14 cellular contexts compared by ENCODE assay signal in the genomic region with DNA sequence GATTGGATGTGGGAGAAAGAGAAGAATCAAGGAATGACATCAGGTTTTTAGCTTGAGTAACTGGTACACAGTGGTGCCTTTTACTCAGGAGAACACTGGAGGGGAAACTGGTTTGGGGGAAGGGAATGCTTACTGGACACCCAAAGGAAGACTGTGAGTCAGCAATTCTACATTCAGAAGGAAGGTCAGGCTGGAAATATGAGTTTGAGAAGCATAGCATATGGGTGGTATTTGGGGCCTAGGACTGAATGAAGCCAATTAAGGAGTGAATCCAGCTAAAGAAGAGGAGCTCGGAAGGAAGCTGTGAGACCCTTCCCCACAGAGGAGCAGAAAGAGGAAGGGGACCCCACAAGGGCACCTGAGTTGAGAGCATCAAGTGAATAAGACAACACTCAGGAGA. TPM values are rescaled to one million over a fixed set of nuclear protein-coding genes. Genes with fewer than 3 reads are reported as not detected.
DNase-seq lines count a peak whose midpoint lies in the region; TF ChIP-seq lines count a peak whose summit lies in the region.
"Had no signal": no experiment of that assay in that cellular context is flagged by ENCODE, and none has a peak within 500 bp of the region (broad histone marks: within the 10 kb centered on the region; RNA-seq: fewer than 3 reads in every experiment).

No MANE protein-coding gene starts in this region.

- H3K9me3 Mint-ChIP-seq in neural crest cell (no peaks in the 10 kb centered on the region), progenitor cell of endocrine pancreas (ENCODE audit: low read depth) (no peaks in the 10 kb centered on the region)
- H3K9me3 Mint-ChIP-seq in activated CD4-positive, alpha-beta memory T cell treated with anti-CD3 and anti-CD28 coated beads, Interleukin-2, amount 10 ng/mL, durations not matched to agents 7 days and 5 days = no peaks in the 10 kb centered on the region
- H3K9me3 Mint-ChIP-seq: IgD-negative memory B cell, natural killer cell had no signal

- H3K27me3 Mint-ChIP-seq in neural crest cell (ENCODE audit: low read depth) = no peaks in the 10 kb centered on the region
- H3K27me3 Mint-ChIP-seq in activated CD4-positive, alpha-beta memory T cell treated with anti-CD3 and anti-CD28 coated beads, Interleukin-2, amount 10 ng/mL, durations not matched to agents 7 days and 5 days = no peaks in the 10 kb centered on the region
- peaks cover 9% of the 10 kb centered on the region for H3K27me3 Mint-ChIP-seq in progenitor cell of endocrine pancreas
- H3K27me3 Mint-ChIP-seq: IgD-negative memory B cell, T-helper 17 cell had no signal

- no peak overlapping the region for H3K4me3 ChIP-seq in choroid plexus epithelial cell (ENCODE audit: low read depth, low read length)
- H3K4me3 ChIP-seq: BLaER1 treated with 17β-estradiol and CSF1 and Interleukin-3, amounts not matched to agents 10 nM and 100 nM; colonic mucosa had no signal

- TF ChIP-seq CTCF in choroid plexus epithelial cell (conservative IDR thresholded peaks at IDR 0.05; ENCODE audit: low read depth, low read length) = no peak
- TF ChIP-seq CTCF in neural crest cell (conservative IDR thresholded peaks at IDR 0.05) = no peak
- no peak for TF ChIP-seq CTCF in progenitor cell of endocrine pancreas (IDR thresholded peaks at IDR 0.05; ENCODE audit: unreplicated experiment)

- no peak overlapping the region for H3K4me3 Mint-ChIP-seq in neural crest cell
- no peak overlapping the region for H3K4me3 Mint-ChIP-seq in activated CD4-positive, alpha-beta memory T cell treated with anti-CD3 and anti-CD28 coated beads, Interleukin-2, amount 10 ng/mL, durations not matched to agents 7 days and 5 days
- no peak overlapping the region for H3K4me3 Mint-ChIP-seq in progenitor cell of endocrine pancreas (ENCODE audit: low read depth)
- H3K4me3 Mint-ChIP-seq: natural killer cell, T-helper 17 cell had no signal

- H3K4me1 Mint-ChIP-seq in neural crest cell = peaks cover 41% of the 10 kb centered on the region
- peaks cover 13% of the 10 kb centered on the region for H3K4me1 Mint-ChIP-seq in activated CD4-positive, alpha-beta memory T cell treated with anti-CD3 and anti-CD28 coated beads, Interleukin-2, amount 10 ng/mL, durations not matched to agents 7 days and 5 days
- peaks cover 3% of the 10 kb centered on the region for H3K4me1 Mint-ChIP-seq in progenitor cell of endocrine pancreas (ENCODE audit: low read depth)

- DNase-seq in AG08396 (ENCODE audit: low spot score) (peak; percentile 36), LHCN-M2 (ENCODE audit: low read depth) (peak; percentile 55), choroid plexus epithelial cell (ENCODE audit: low read depth) (peak; percentile 74), neural crest cell (ENCODE audit: low read depth, low spot score) (no peak), globus pallidus (ENCODE audit: low spot score) (no peak), medulla oblongata (ENCODE audit: extremely low spot score) (no peak), progenitor cell of endocrine pancreas (ENCODE audit: low spot score, unreplicated experiment) (no peak)
- DNase-seq in activated CD4-positive, alpha-beta memory T cell treated with anti-CD3 and anti-CD28 coated beads, Interleukin-2, amount 10 ng/mL, durations not matched to agents 7 days and 5 days = no peak
- DNase-seq: activated T-cell treated with anti-CD3 and anti-CD28 coated beads, Interleukin-2, amount 50 U/mL, for 1 hour; colonic mucosa; natural killer cell; T-helper 17 cell had no signal

- H3K36me3 Mint-ChIP-seq in neural crest cell (ENCODE audit: low read depth) = peaks cover 2% of the 10 kb centered on the region
- H3K36me3 Mint-ChIP-seq in activated CD4-positive, alpha-beta memory T cell treated with anti-CD3 and anti-CD28 coated beads, Interleukin-2, amount 10 ng/mL, durations not matched to agents 7 days and 5 days (ENCODE audit: low read depth) = no peaks in the 10 kb centered on the region
- H3K36me3 Mint-ChIP-seq in progenitor cell of endocrine pancreas (ENCODE audit: insufficient read depth) = no peaks in the 10 kb centered on the region
- H3K36me3 Mint-ChIP-seq: natural killer cell had no signal

- H3K27ac Mint-ChIP-seq in neural crest cell (ENCODE audit: unreplicated experiment) = peak overlapping the region; percentile 14
- H3K27ac Mint-ChIP-seq in activated CD4-positive, alpha-beta memory T cell treated with anti-CD3 and anti-CD28 coated beads, Interleukin-2, amount 10 ng/mL, durations not matched to agents 7 days and 5 days = no peak overlapping the region
- no peak overlapping the region for H3K27ac Mint-ChIP-seq in progenitor cell of endocrine pancreas

- CTCF ChIA-PET in activated CD4-positive, alpha-beta memory T cell treated with anti-CD3 and anti-CD28 coated beads, Interleukin-2, amount 10 ng/mL, durations not matched to agents 7 days and 5 days (lab: Charles Lee) = interaction anchor here (1.2 to 1.5 kb wide), 2 partner anchors 26 to 27 kb away, joined by 4 to 5 read pairs; no protein-coding TSS in a partner anchor

- POLR2A ChIA-PET in activated CD4-positive, alpha-beta memory T cell treated with anti-CD3 and anti-CD28 coated beads, Interleukin-2, amount 10 ng/mL, durations not matched to agents 7 days and 5 days (lab: Charles Lee) = interaction anchor here (1.1 kb wide), 1 partner anchor 16 kb away, joined by 3 read pairs; no protein-coding TSS in a partner anchor

RNA-seq across cellular contexts. Expression of gene DMAC2L, which starts 35.4 kb away (rescaled TPM):
- 5.0 and 5.8 TPM in 2 replicates for total RNA-seq in LHCN-M2 (2014; rRNA removed)
- 8.1 TPM for polyA plus RNA-seq in LHCN-M2 (2012)
- 18.8 and 19.1 TPM in 2 replicates for total RNA-seq in neural crest cell
- 10 to 100 TPM; 12.2 to 12.6 TPM for total RNA-seq in activated CD4-positive, alpha-beta memory T cell treated with anti-CD3 and anti-CD28 coated beads, Interleukin-2, amount 10 ng/mL, durations not matched to agents 7 days and 5 days
- total RNA-seq in progenitor cell of endocrine pancreas = 19.6 and 21.7 TPM in 2 replicates

RNA-seq across cellular contexts. Expression of gene L2HGDH, which starts 35.5 kb away (rescaled TPM):
- total RNA-seq in LHCN-M2 (2014; rRNA removed) (4.6 and 5.0 TPM in 2 replicates), neural crest cell (14.6 and 16.8 TPM in 2 replicates), progenitor cell of endocrine pancreas (13.1 and 14.4 TPM in 2 replicates)
- polyA plus RNA-seq in LHCN-M2 (2012) = 1.6 TPM
- total RNA-seq in activated CD4-positive, alpha-beta memory T cell treated with anti-CD3 and anti-CD28 coated beads, Interleukin-2, amount 10 ng/mL, durations not matched to agents 7 days and 5 days = 10 to 100 TPM in 1 of 2 experiments, 1 to 10 TPM in 1; 9.7 to 10.0 TPM

RNA-seq across cellular contexts. Expression of gene CDKL1, which starts 49.2 kb away (rescaled TPM):
- 2.1 and 3.0 TPM in 2 replicates for total RNA-seq in LHCN-M2 (2014; rRNA removed)
- polyA plus RNA-seq in LHCN-M2 (2012) = 2.2 TPM
- 6.1 and 8.3 TPM in 2 replicates for total RNA-seq in neural crest cell
- 1 to 10 TPM; 5.3 to 8.8 TPM for total RNA-seq in activated CD4-positive, alpha-beta memory T cell treated with anti-CD3 and anti-CD28 coated beads, Interleukin-2, amount 10 ng/mL, durations not matched to agents 7 days and 5 days
- 1.3 and 1.5 TPM in 2 replicates for total RNA-seq in progenitor cell of endocrine pancreas

Comparison
In these comparisons a context has a peak if more than half of its experiments do, and no peak if none do; other contexts are left out.
1. DNase-seq: peak in AG08396 (single experiment), LHCN-M2 (single experiment) and choroid plexus epithelial cell (single experiment); none in neural crest cell (single experiment), activated CD4-positive, alpha-beta memory T cell treated with anti-CD3 and anti-CD28 coated beads, Interleukin-2, amount 10 ng/mL, durations not matched to agents 7 days and 5 days (single experiment), globus pallidus (single experiment), medulla oblongata (single experiment) and progenitor cell of endocrine pancreas (single experiment).